13 cellular contexts compared by ENCODE assay signal in the genomic region with DNA sequence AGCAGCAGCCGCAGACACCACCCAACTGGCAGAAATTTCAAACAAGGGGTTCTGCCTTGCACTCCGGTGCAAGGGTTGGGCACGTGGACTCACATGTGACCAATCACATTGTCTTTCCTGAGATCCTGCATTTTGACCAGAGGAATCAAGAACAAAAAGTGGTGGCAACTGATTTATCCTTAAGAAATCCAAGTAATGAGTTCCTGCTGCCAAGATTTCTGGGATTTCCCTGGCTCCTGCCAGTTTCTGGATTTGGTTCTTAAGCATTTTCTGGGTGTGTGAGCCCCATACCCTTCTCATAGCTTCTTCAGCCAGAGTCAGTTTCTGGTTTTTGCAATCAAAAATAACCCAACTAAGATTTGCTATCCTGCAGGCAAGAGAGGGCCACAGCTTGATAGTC.
A peak's percentile ranks its signal among the peaks of the same experiment; 100 is the strongest.
DNase-seq lines count a peak whose midpoint lies in the region; TF ChIP-seq lines count a peak whose summit lies in the region.
"Had no signal": no experiment of that assay in that cellular context is flagged by ENCODE, and none has a peak within 500 bp of the region (broad histone marks: within the 10 kb centered on the region; RNA-seq: fewer than 3 reads in every experiment).

No MANE protein-coding gene starts in this region.

- H3K27ac ChIP-seq in RWPE1: peak overlapping the region; percentile 58

- no peak for TF ChIP-seq CTCF in RWPE1 (conservative IDR thresholded peaks at IDR 0.05; ENCODE audit: low read depth)

- DNase-seq in EH (ENCODE audit: low read depth) (peak; percentile 24), RWPE1 (ENCODE audit: low spot score) (no peak), fibroblast of gingiva (ENCODE audit: low read depth) (peak; percentile 35), stromal cell of bone marrow (ENCODE audit: low read depth) (peak; percentile 11), AG08396 (ENCODE audit: low spot score) (no peak), glomerular visceral epithelial cell (ENCODE audit: extremely low spot score) (no peak)
- DNase-seq in activated effector memory CD4-positive, alpha-beta T cell treated with anti-CD3 and anti-CD28 coated beads, Interleukin-2, amount 50 U/mL, for 16 hours: no peak
- DNase-seq: C1 segment of cervical spinal cord; CD4-positive, alpha-beta T cell; DMS79 treated with DMSO at 0.1 percent for 48 hours; GDM1; HCEC 1CT; HFFc6 had no signal

- POLR2A ChIA-PET in RWPE1 (lab: Yijun Ruan, JAX; ENCODE audit: low non-redundant PET): no interaction called here

- CTCF ChIA-PET in RWPE1 (lab: Yijun Ruan, JAX): no interaction called here

Comparison
In these comparisons a context has a peak if more than half of its experiments do, and no peak if none do; other contexts are left out.
1. DNase-seq: peak in EH (single experiment), fibroblast of gingiva (single experiment) and stromal cell of bone marrow (single experiment); none in RWPE1 (single experiment), AG08396 (single experiment), activated effector memory CD4-positive, alpha-beta T cell treated with anti-CD3 and anti-CD28 coated beads, Interleukin-2, amount 50 U/mL, for 16 hours (single experiment) and glomerular visceral epithelial cell (single experiment).